In genomic region chr1:84600796-84601195, GRCh38 we compare ENCODE assay signal across 1 cellular context.
TF ChIP-seq lines count a peak whose summit lies in the region.

No MANE protein-coding gene starts in this region.

TF ChIP-seq in IMR-90, 13 proteins besides CTCF, POLR2A, EP300 and RAD21:
- TF ChIP-seq MAFK (IDR thresholded peaks at IDR 0.05; ENCODE audit: low read depth, low read length): no peak
- TF ChIP-seq, protein P1, sequence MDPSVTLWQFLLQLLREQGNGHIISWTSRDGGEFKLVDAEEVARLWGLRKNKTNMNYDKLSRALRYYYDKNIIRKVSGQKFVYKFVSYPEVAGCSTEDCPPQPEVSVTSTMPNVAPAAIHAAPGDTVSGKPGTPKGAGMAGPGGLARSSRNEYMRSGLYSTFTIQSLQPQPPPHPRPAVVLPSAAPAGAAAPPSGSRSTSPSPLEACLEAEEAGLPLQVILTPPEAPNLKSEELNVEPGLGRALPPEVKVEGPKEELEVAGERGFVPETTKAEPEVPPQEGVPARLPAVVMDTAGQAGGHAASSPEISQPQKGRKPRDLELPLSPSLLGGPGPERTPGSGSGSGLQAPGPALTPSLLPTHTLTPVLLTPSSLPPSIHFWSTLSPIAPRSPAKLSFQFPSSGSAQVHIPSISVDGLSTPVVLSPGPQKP (IDR thresholded peaks at IDR 0.05; ENCODE audit: borderline replicate concordance, low read depth, low read length): no peak
- TF ChIP-seq RCOR1 (IDR thresholded peaks at IDR 0.05; ENCODE audit: insufficient replicate concordance, low read length): no peak
- no peak for TF ChIP-seq RFX5 (IDR thresholded peaks at IDR 0.05; ENCODE audit: low read depth, low read length)
- TF ChIP-seq MAZ (IDR thresholded peaks at IDR 0.05; ENCODE audit: borderline replicate concordance, low read depth, low read length): no peak
- no peak for TF ChIP-seq FOS (IDR thresholded peaks at IDR 0.05; ENCODE audit: low read depth, low read length)
- no peak for TF ChIP-seq MXI1 (IDR thresholded peaks at IDR 0.05; ENCODE audit: borderline replicate concordance, low read depth, low read length)
- no peak for TF ChIP-seq NFE2L2 (IDR thresholded peaks at IDR 0.05; ENCODE audit: low read depth, low read length)
- no peak for TF ChIP-seq SMC3 (IDR thresholded peaks at IDR 0.05; ENCODE audit: low read depth, low read length)
